20 cellular contexts compared by ENCODE assay signal in genomic region chr3:184002469-184002868, GRCh38. TPM values are rescaled to one million over a fixed set of nuclear protein-coding genes. Genes with fewer than 3 reads are reported as not detected.
A peak's percentile ranks its signal among the peaks of the same experiment; 100 is the strongest.
DNase-seq lines count a peak whose midpoint lies in the region; ATAC-seq, FAIRE-seq and TF ChIP-seq lines count a peak whose summit lies in the region.
"Had no signal": no experiment of that assay in that cellular context is flagged by ENCODE, and none has a peak within 500 bp of the region (broad histone marks: within the 10 kb centered on the region; RNA-seq: fewer than 3 reads in every experiment).

No MANE protein-coding gene starts in this region.

- H3K4me1 ChIP-seq in Caco-2 (peaks cover 9% of the 10 kb centered on the region; the same call in 1 of the 2 replicates), astrocyte (ENCODE audit: insufficient read depth, low read length) (peaks cover 5% of the 10 kb centered on the region), heart left ventricle (peaks cover 0 to 77% (median 42%) of the 10 kb centered on the region in 12 donors)

- TF ChIP-seq POLR2A in heart left ventricle (IDR thresholded peaks at IDR 0.05), result no peak

- TF ChIP-seq CTCF in Caco-2 (IDR thresholded peaks at IDR 0.05; ENCODE audit: insufficient read depth in 1 of 2, low read depth in 1 of 2, low read length in 1 of 2, severe bottlenecking in 1 of 2, unreplicated experiment in 1 of 2), result no peak
- TF ChIP-seq CTCF in astrocyte (IDR thresholded peaks at IDR 0.05; ENCODE audit: insufficient read depth, low read depth, low read length), result no peak
- peak in 2 of 12 donors; percentile 8 to 22 for TF ChIP-seq CTCF in heart left ventricle (IDR thresholded peaks at IDR 0.05)

- FAIRE-seq in astrocyte (lab: Jason Lieb, UNC), result no peak
- FAIRE-seq: D721Med had no signal

- H3K36me3 Mint-ChIP-seq in Caco-2 (ENCODE audit: insufficient read depth, unreplicated experiment) (peaks cover 9% of the 10 kb centered on the region), astrocyte (ENCODE audit: low read depth, unreplicated experiment) (peaks cover 3% of the 10 kb centered on the region)
- H3K36me3 Mint-ChIP-seq in activated CD8-positive, alpha-beta memory T cell treated with anti-CD3 and anti-CD28 coated beads, Interleukin-2, amount 10 ng/mL, durations not matched to agents 7 days and 5 days, result no peaks in the 10 kb centered on the region

- no TSS peak for BruUV-seq in Caco-2 (replicated peaks; lab: Mats Ljungman, UMichigan)

- H3K27ac Mint-ChIP-seq in Caco-2 (ENCODE audit: unreplicated experiment), result peak overlapping the region; percentile 56
- peak overlapping the region; percentile 63 for H3K27ac Mint-ChIP-seq in astrocyte (ENCODE audit: unreplicated experiment)
- H3K27ac Mint-ChIP-seq in activated CD8-positive, alpha-beta memory T cell treated with anti-CD3 and anti-CD28 coated beads, Interleukin-2, amount 10 ng/mL, durations not matched to agents 7 days and 5 days, result no peak overlapping the region

- CTCF ChIA-PET in Caco-2 (lab: Charles Lee), result no interaction called here
- CTCF ChIA-PET in activated CD8-positive, alpha-beta memory T cell treated with anti-CD3 and anti-CD28 coated beads, Interleukin-2, amount 10 ng/mL, durations not matched to agents 7 days and 5 days (lab: Charles Lee), result interaction anchor here (0.7 kb wide), 1 partner anchor 14 kb away, joined by 3 read pairs; no protein-coding TSS in a partner anchor

- intact Hi-C loops in Caco-2 (cut with micrococcal nuclease; ENCODE audit: unreplicated experiment), result no loop called here
- intact Hi-C loops in heart left ventricle (cut with DNase I), result no loop called here

- WGBS in heart left ventricle, 4 donors, result 54 to 65% (median 59%) methylated on average over 10 to 11 of the region's 11 CpGs

- no peak overlapping the region for H3K4me2 ChIP-seq in astrocyte (ENCODE audit: low read length)

- no peak for DNase-seq in Caco-2
- DNase-seq in astrocyte (ENCODE audit: low read depth), result no peak
- DNase-seq in heart left ventricle, result peak in 4 of 5 donors; percentile 50 to 67 (median 65)
- peak; percentile 33 for DNase-seq in myocyte (ENCODE audit: low read depth)
- DNase-seq in COLO668 (lab: John Stamatoyannopoulos, UW; ENCODE audit: unreplicated experiment), result no peak
- no peak for DNase-seq in activated CD8-positive, alpha-beta memory T cell treated with anti-CD3 and anti-CD28 coated beads, Interleukin-2, amount 10 ng/mL, durations not matched to agents 7 days and 5 days
- no peak for DNase-seq in ureter (ENCODE audit: low spot score)
- DNase-seq: 8988T; BE2C; CD4-positive, alpha-beta memory T cell; DMS79; KG1; NCI-H1436; NCI-H2029 treated with DMSO at 0.1 percent for 48 hours; NCI-H510A; NCI-H82; PC-3 had no signal

- H3K27me3 Mint-ChIP-seq in Caco-2 (ENCODE audit: insufficient read depth, unreplicated experiment) (no peaks in the 10 kb centered on the region), astrocyte (ENCODE audit: low read depth, unreplicated experiment) (no peaks in the 10 kb centered on the region)
- H3K27me3 Mint-ChIP-seq in activated CD8-positive, alpha-beta memory T cell treated with anti-CD3 and anti-CD28 coated beads, Interleukin-2, amount 10 ng/mL, durations not matched to agents 7 days and 5 days, result no peaks in the 10 kb centered on the region
- H3K27me3 Mint-ChIP-seq: CD4-positive, alpha-beta memory T cell had no signal

- no peak overlapping the region for H3K9ac ChIP-seq in astrocyte (ENCODE audit: low read length)

- no peak overlapping the region for H2AFZ ChIP-seq in astrocyte (ENCODE audit: low read depth, low read length)

- H3K9me3 ChIP-seq in Caco-2, result no peaks in the 10 kb centered on the region
- no peaks in the 10 kb centered on the region for H3K9me3 ChIP-seq in astrocyte (ENCODE audit: insufficient read depth, low read depth, low read length)
- no peaks in the 10 kb centered on the region for H3K9me3 ChIP-seq in heart left ventricle
- H3K9me3 ChIP-seq: BE2C had no signal

- ATAC-seq in heart left ventricle, result peak; percentile 70 to 86 (median 75)
- ATAC-seq in activated CD8-positive, alpha-beta memory T cell treated with anti-CD3 and anti-CD28 coated beads, Interleukin-2, amount 10 ng/mL, durations not matched to agents 7 days and 5 days, result no peak
- no peak for ATAC-seq in HG03378 (IDR thresholded peaks at IDR 0.05; ENCODE audit: unreplicated experiment)
- ATAC-seq: HCT116, PC-3 had no signal

- POLR2A ChIA-PET in Caco-2 (lab: Charles Lee), result no interaction called here

- H3K4me1 Mint-ChIP-seq in Caco-2 (ENCODE audit: low read depth, unreplicated experiment) (peaks cover 18% of the 10 kb centered on the region), astrocyte (ENCODE audit: low read depth, unreplicated experiment) (peaks cover 18% of the 10 kb centered on the region)
- H3K4me1 Mint-ChIP-seq in activated CD8-positive, alpha-beta memory T cell treated with anti-CD3 and anti-CD28 coated beads, Interleukin-2, amount 10 ng/mL, durations not matched to agents 7 days and 5 days, result peaks cover 8% of the 10 kb centered on the region

- H3K4me3 Mint-ChIP-seq in Caco-2 (ENCODE audit: unreplicated experiment), result no peak overlapping the region
- H3K4me3 Mint-ChIP-seq in astrocyte (ENCODE audit: unreplicated experiment), result no peak overlapping the region
- H3K4me3 Mint-ChIP-seq in activated CD8-positive, alpha-beta memory T cell treated with anti-CD3 and anti-CD28 coated beads, Interleukin-2, amount 10 ng/mL, durations not matched to agents 7 days and 5 days, result no peak overlapping the region

- peaks cover 24% of the 10 kb centered on the region for H4K20me1 ChIP-seq in astrocyte (ENCODE audit: insufficient read depth, low read length)

- H3K36me3 ChIP-seq in Caco-2 (ENCODE audit: control insufficient read depth, insufficient read depth, low read length) (no peaks in the 10 kb centered on the region), astrocyte (ENCODE audit: insufficient read depth, low read length) (peaks cover 3% of the 10 kb centered on the region), heart left ventricle (peaks cover 0 to 20% (median 8%) of the 10 kb centered on the region in 9 donors)

- H3K27ac ChIP-seq in astrocyte (ENCODE audit: low read depth, low read length), result no peak overlapping the region
- peak overlapping the region in 10 of 12 donors; percentile 3 to 72 (median 48) for H3K27ac ChIP-seq in heart left ventricle

- H3K9me3 Mint-ChIP-seq in Caco-2 (ENCODE audit: unreplicated experiment) (no peaks in the 10 kb centered on the region), astrocyte (ENCODE audit: unreplicated experiment) (no peaks in the 10 kb centered on the region)
- H3K9me3 Mint-ChIP-seq in activated CD8-positive, alpha-beta memory T cell treated with anti-CD3 and anti-CD28 coated beads, Interleukin-2, amount 10 ng/mL, durations not matched to agents 7 days and 5 days (ENCODE audit: low read depth), result no peaks in the 10 kb centered on the region
- H3K9me3 Mint-ChIP-seq: CD4-positive, alpha-beta memory T cell had no signal

- peaks cover 24% of the 10 kb centered on the region for H3K79me2 ChIP-seq in astrocyte (ENCODE audit: insufficient read depth, low read length)

- H3K27me3 ChIP-seq in Caco-2 (replicated peaks; ENCODE audit: control insufficient read depth, insufficient read depth, low read length), result no peaks in the 10 kb centered on the region
- H3K27me3 ChIP-seq in astrocyte (ENCODE audit: insufficient read depth, low read length), result no peaks in the 10 kb centered on the region
- no peaks in the 10 kb centered on the region for H3K27me3 ChIP-seq in heart left ventricle
- H3K27me3 ChIP-seq: BE2C had no signal

- H3K4me3 ChIP-seq in Caco-2 (ENCODE audit: low read depth, low read length) (no peak overlapping the region), astrocyte (ENCODE audit: insufficient read depth, low read depth, low read length) (no peak overlapping the region), heart left ventricle (no peak overlapping the region)

RNA-seq across cellular contexts. Expression of gene ABCC5, which starts 15.2 kb away (rescaled TPM):
- 21.3 and 22.4 TPM in 2 replicates for total RNA-seq in Caco-2 (2022)
- 52.0 and 52.2 TPM in 2 replicates for total RNA-seq in astrocyte
- 10 to 100 TPM; 20.8 to 61.7 (median 34.3) TPM for total RNA-seq in heart left ventricle
- polyA plus RNA-seq in heart left ventricle, result 10 to 100 TPM; 16.4 to 30.9 TPM
- total RNA-seq in myocyte, result 15.5 and 16.7 TPM in 2 replicates
- 27.4 TPM for polyA plus RNA-seq in myocyte (2012)
- 10 to 100 TPM; 21.2 to 26.5 TPM for total RNA-seq in activated CD8-positive, alpha-beta memory T cell treated with anti-CD3 and anti-CD28 coated beads, Interleukin-2, amount 10 ng/mL, durations not matched to agents 7 days and 5 days
- total RNA-seq in ureter, result 119 TPM

RNA-seq across cellular contexts. Expression of gene HTR3D, which starts 29.1 kb away (rescaled TPM):
- total RNA-seq in Caco-2 (2022) (not detected in 2 replicates), astrocyte (not detected in 2 replicates), heart left ventricle (not detected), myocyte (not detected in 2 replicates), ureter (not detected)
- not detected for polyA plus RNA-seq in heart left ventricle
- not detected for polyA plus RNA-seq in myocyte (2012)
- total RNA-seq in activated CD8-positive, alpha-beta memory T cell treated with anti-CD3 and anti-CD28 coated beads, Interleukin-2, amount 10 ng/mL, durations not matched to agents 7 days and 5 days, result not detected
- total RNA-seq: CD4-positive, alpha-beta memory T cell; PC-3 had no signal
- polyA plus RNA-seq: CD4-positive, alpha-beta memory T cell had no signal

RNA-seq across cellular contexts. Expression of gene HTR3C, which starts 50.4 kb away (rescaled TPM):
- total RNA-seq in Caco-2 (2022) (not detected in 2 replicates), astrocyte (not detected in 2 replicates), heart left ventricle (not detected), myocyte (not detected in 2 replicates), ureter (not detected)
- polyA plus RNA-seq in heart left ventricle, result not detected
- polyA plus RNA-seq in myocyte (2012), result not detected
- not detected for total RNA-seq in activated CD8-positive, alpha-beta memory T cell treated with anti-CD3 and anti-CD28 coated beads, Interleukin-2, amount 10 ng/mL, durations not matched to agents 7 days and 5 days
- total RNA-seq: CD4-positive, alpha-beta memory T cell; PC-3 had no signal
- polyA plus RNA-seq: CD4-positive, alpha-beta memory T cell had no signal

Comparison
In these comparisons a context has a peak if more than half of its experiments do, and no peak if none do; other contexts are left out.
1. DNase-seq: peak in heart left ventricle (4 of 5) and myocyte (single experiment); none in Caco-2 (0 of 2), astrocyte (single experiment), COLO668 (single experiment), activated CD8-positive, alpha-beta memory T cell treated with anti-CD3 and anti-CD28 coated beads, Interleukin-2, amount 10 ng/mL, durations not matched to agents 7 days and 5 days (single experiment) and ureter (single experiment).
2. ATAC-seq: peak in heart left ventricle (4 of 4); none in activated CD8-positive, alpha-beta memory T cell treated with anti-CD3 and anti-CD28 coated beads, Interleukin-2, amount 10 ng/mL, durations not matched to agents 7 days and 5 days (single experiment) and HG03378 (single experiment).